Comparison of ENCODE assay signal across 1 cellular context in the genomic region with DNA sequence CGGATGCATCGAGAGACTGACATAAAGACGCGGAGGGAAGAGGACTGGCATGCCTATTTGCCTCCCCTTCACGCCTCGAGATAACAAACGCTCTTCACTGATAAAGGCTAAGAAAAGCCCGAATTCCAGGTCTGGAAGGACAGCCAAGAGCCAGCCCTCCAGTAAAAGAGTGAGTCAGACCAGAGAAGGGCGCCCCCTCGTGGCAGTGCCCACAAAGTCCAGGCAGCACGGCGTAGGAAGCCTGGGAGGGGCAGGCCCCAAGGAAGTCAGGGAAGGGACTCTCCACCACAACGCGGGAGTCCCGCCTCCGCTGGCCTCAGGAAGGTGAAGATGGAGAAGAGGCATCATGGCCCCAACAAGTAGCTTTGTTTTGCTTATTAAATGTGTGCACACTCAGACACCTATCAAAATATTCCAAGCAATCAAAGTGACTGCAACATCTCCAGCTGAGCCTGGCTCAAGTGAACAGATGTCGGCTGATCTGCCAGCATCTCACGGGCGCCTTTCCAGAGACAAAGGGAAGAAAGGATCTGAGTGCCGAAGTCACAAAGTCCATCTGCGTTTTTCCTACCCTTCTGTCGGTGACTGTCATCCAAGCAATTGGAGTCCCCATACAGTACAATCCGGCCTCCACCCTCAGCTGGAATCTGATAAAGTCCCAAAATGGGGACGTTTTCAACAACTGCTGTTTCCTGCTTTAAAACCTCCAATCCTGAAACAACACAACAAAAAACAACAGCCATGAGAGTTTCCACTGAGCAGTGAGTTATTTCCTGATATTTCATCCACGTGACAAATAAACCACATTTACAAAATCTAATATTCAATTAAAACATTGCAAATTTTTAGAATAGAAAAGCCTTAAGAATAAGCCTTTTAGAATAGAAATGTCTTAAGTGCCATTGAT.
TF ChIP-seq lines count a peak whose summit lies in the region.

No MANE protein-coding gene starts in this region.

TF ChIP-seq in K562, 482 proteins besides CTCF, POLR2A, EP300 and RAD21 (continued from another document and continues in another):
- TF ChIP-seq, protein P1, sequence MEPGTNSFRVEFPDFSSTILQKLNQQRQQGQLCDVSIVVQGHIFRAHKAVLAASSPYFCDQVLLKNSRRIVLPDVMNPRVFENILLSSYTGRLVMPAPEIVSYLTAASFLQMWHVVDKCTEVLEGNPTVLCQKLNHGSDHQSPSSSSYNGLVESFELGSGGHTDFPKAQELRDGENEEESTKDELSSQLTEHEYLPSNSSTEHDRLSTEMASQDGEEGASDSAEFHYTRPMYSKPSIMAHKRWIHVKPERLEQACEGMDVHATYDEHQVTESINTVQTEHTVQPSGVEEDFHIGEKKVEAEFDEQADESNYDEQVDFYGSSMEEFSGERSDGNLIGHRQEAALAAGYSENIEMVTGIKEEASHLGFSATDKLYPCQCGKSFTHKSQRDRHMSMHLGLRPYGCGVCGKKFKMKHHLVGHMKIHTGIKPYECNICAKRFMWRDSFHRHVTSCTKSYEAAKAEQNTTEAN (CRISPR knock-in tag; IDR thresholded peaks at IDR 0.05) = no peak
- TF ChIP-seq RFX1 (IDR thresholded peaks at IDR 0.05) = no peak
- TF ChIP-seq RB1 (IDR thresholded peaks at IDR 0.05; ENCODE audit: low read depth) = peak; percentile 54; the same call in 1 of the 2 replicates
- TF ChIP-seq, protein P2, sequence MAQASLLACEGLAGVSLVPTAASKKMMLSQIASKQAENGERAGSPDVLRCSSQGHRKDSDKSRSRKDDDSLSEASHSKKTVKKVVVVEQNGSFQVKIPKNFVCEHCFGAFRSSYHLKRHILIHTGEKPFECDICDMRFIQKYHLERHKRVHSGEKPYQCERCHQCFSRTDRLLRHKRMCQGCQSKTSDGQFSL (CRISPR knock-in tag; IDR thresholded peaks at IDR 0.05) = peak; percentile 79; the same call in 1 of the 2 replicates
- TF ChIP-seq, protein P2 (tag; IDR thresholded peaks at IDR 0.05) = no peak
- TF ChIP-seq TOE1 (IDR thresholded peaks at IDR 0.05; ENCODE audit: borderline replicate concordance) = 0 out of 2 replicates have a peak, but pooled peaks have one; percentile 25
- no peak for TF ChIP-seq TOE1 (CRISPR knock-in tag; IDR thresholded peaks at IDR 0.05; ENCODE audit: borderline replicate concordance, low read depth)
- peak; percentile 40 for TF ChIP-seq DEAF1 (CRISPR knock-in tag; IDR thresholded peaks at IDR 0.05)
- no peak for TF ChIP-seq NCOR1 (IDR thresholded peaks at IDR 0.05)
- no peak for TF ChIP-seq HDAC2 (IDR thresholded peaks at IDR 0.05)
- TF ChIP-seq ZNF347 (CRISPR knock-in tag; IDR thresholded peaks at IDR 0.05; ENCODE audit: low read depth) = no peak
- peak; percentile 85 for TF ChIP-seq JUND (IDR thresholded peaks at IDR 0.05; ENCODE audit: borderline replicate concordance, low read depth, low read length)
- peak; percentile 81; the same call in 2 of the 3 replicates for TF ChIP-seq JUND (tag; IDR thresholded peaks at IDR 0.05; ENCODE audit: borderline replicate concordance, low read depth, low read length)
- TF ChIP-seq CXXC5 (CRISPR knock-in tag; IDR thresholded peaks at IDR 0.05) = peak; percentile 55; the same call in 1 of the 2 replicates
- TF ChIP-seq ZNF12 (CRISPR knock-in tag; IDR thresholded peaks at IDR 0.05) = no peak
- no peak for TF ChIP-seq BRD4 (IDR thresholded peaks at IDR 0.05)
- 0 out of 2 replicates have a peak, but pooled peaks have one; percentile 32 for TF ChIP-seq ELF2 (CRISPR knock-in tag; IDR thresholded peaks at IDR 0.05)
- TF ChIP-seq SMARCB1 (IDR thresholded peaks at IDR 0.05; ENCODE audit: insufficient read length, low read depth) = no peak
- 0 out of 2 replicates have a peak, but pooled peaks have one; percentile 26 for TF ChIP-seq CC2D1A (IDR thresholded peaks at IDR 0.05)
- TF ChIP-seq, protein P3, sequence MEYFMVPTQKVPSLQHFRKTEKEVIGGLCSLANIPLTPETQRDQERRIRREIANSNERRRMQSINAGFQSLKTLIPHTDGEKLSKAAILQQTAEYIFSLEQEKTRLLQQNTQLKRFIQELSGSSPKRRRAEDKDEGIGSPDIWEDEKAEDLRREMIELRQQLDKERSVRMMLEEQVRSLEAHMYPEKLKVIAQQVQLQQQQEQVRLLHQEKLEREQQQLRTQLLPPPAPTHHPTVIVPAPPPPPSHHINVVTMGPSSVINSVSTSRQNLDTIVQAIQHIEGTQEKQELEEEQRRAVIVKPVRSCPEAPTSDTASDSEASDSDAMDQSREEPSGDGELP (CRISPR knock-in tag; IDR thresholded peaks at IDR 0.05; ENCODE audit: borderline replicate concordance) = peak; percentile 64
- TF ChIP-seq PREB (CRISPR knock-in tag; IDR thresholded peaks at IDR 0.05) = peak; percentile 90; the same call in 1 of the 2 replicates
- no peak for TF ChIP-seq TAF1 (IDR thresholded peaks at IDR 0.05; ENCODE audit: control insufficient read depth, extremely low read depth, insufficient read depth, low read length, severe bottlenecking)
- TF ChIP-seq TAF15 (IDR thresholded peaks at IDR 0.05; ENCODE audit: low read depth, low read length) = no peak
- TF ChIP-seq PATZ1 (CRISPR knock-in tag; IDR thresholded peaks at IDR 0.05; ENCODE audit: borderline replicate concordance) = no peak
- no peak for TF ChIP-seq ATF1 (CRISPR knock-in tag; IDR thresholded peaks at IDR 0.05)
- peak; percentile 56; the same call in 1 of the 2 replicates for TF ChIP-seq ATF1 (tag; IDR thresholded peaks at IDR 0.05)
- no peak for TF ChIP-seq FOXP1 (CRISPR knock-in tag; IDR thresholded peaks at IDR 0.05)
- no peak for TF ChIP-seq NR3C1 (CRISPR knock-in tag; IDR thresholded peaks at IDR 0.05)
- no peak for TF ChIP-seq CAMTA2 (CRISPR knock-in tag; conservative IDR thresholded peaks at IDR 0.05)
- TF ChIP-seq MTF1 (CRISPR knock-in tag; IDR thresholded peaks at IDR 0.05; ENCODE audit: borderline replicate concordance) = 0 out of 2 replicates have a peak, but pooled peaks have one; percentile 33
- TF ChIP-seq, protein P4, sequence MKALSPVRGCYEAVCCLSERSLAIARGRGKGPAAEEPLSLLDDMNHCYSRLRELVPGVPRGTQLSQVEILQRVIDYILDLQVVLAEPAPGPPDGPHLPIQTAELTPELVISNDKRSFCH (CRISPR knock-in tag; IDR thresholded peaks at IDR 0.05) = no peak
- TF ChIP-seq, protein P4 (tag; IDR thresholded peaks at IDR 0.05) = 0 out of 2 replicates have a peak, but pooled peaks have one; percentile 44
- TF ChIP-seq, protein P5, sequence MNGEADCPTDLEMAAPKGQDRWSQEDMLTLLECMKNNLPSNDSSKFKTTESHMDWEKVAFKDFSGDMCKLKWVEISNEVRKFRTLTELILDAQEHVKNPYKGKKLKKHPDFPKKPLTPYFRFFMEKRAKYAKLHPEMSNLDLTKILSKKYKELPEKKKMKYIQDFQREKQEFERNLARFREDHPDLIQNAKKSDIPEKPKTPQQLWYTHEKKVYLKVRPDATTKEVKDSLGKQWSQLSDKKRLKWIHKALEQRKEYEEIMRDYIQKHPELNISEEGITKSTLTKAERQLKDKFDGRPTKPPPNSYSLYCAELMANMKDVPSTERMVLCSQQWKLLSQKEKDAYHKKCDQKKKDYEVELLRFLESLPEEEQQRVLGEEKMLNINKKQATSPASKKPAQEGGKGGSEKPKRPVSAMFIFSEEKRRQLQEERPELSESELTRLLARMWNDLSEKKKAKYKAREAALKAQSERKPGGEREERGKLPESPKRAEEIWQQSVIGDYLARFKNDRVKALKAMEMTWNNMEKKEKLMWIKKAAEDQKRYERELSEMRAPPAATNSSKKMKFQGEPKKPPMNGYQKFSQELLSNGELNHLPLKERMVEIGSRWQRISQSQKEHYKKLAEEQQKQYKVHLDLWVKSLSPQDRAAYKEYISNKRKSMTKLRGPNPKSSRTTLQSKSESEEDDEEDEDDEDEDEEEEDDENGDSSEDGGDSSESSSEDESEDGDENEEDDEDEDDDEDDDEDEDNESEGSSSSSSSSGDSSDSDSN (IDR thresholded peaks at IDR 0.05; ENCODE audit: borderline replicate concordance in 1 of 2, low read depth in 2 of 2, low read length in 2 of 2) = peak in 1 of 2 experiments; percentile 44; a peak in 1 of 4 replicates
- peak; percentile 18; the same call in 1 of the 2 replicates for TF ChIP-seq CTBP1 (IDR thresholded peaks at IDR 0.05; ENCODE audit: borderline replicate concordance)
- TF ChIP-seq MCM7 (IDR thresholded peaks at IDR 0.05) = no peak
- TF ChIP-seq STAT5A (IDR thresholded peaks at IDR 0.05; ENCODE audit: borderline replicate concordance, low read length) = no peak
- TF ChIP-seq SRSF3 (IDR thresholded peaks at IDR 0.05; ENCODE audit: insufficient read depth, low read length) = no peak
- TF ChIP-seq FOSL1 (tag; conservative IDR thresholded peaks at IDR 0.05) = peak; percentile 78
- TF ChIP-seq SMC3 (conservative IDR thresholded peaks at IDR 0.05; ENCODE audit: insufficient read depth, low read depth, low read length) = peak; percentile 93
- TF ChIP-seq XRCC5 (IDR thresholded peaks at IDR 0.05; ENCODE audit: low read depth, low read length) = peak; percentile 92
- TF ChIP-seq, protein P6, sequence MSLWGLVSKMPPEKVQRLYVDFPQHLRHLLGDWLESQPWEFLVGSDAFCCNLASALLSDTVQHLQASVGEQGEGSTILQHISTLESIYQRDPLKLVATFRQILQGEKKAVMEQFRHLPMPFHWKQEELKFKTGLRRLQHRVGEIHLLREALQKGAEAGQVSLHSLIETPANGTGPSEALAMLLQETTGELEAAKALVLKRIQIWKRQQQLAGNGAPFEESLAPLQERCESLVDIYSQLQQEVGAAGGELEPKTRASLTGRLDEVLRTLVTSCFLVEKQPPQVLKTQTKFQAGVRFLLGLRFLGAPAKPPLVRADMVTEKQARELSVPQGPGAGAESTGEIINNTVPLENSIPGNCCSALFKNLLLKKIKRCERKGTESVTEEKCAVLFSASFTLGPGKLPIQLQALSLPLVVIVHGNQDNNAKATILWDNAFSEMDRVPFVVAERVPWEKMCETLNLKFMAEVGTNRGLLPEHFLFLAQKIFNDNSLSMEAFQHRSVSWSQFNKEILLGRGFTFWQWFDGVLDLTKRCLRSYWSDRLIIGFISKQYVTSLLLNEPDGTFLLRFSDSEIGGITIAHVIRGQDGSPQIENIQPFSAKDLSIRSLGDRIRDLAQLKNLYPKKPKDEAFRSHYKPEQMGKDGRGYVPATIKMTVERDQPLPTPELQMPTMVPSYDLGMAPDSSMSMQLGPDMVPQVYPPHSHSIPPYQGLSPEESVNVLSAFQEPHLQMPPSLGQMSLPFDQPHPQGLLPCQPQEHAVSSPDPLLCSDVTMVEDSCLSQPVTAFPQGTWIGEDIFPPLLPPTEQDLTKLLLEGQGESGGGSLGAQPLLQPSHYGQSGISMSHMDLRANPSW (CRISPR knock-in tag; IDR thresholded peaks at IDR 0.05) = 0 out of 2 replicates have a peak, but pooled peaks have one; percentile 19
- TF ChIP-seq KAT2B (IDR thresholded peaks at IDR 0.05; ENCODE audit: low read depth, low read length) = no peak
- no peak for TF ChIP-seq ZNF449 (CRISPR knock-in tag; IDR thresholded peaks at IDR 0.05)
